28 cellular contexts compared by ENCODE assay signal in the genomic region with DNA sequence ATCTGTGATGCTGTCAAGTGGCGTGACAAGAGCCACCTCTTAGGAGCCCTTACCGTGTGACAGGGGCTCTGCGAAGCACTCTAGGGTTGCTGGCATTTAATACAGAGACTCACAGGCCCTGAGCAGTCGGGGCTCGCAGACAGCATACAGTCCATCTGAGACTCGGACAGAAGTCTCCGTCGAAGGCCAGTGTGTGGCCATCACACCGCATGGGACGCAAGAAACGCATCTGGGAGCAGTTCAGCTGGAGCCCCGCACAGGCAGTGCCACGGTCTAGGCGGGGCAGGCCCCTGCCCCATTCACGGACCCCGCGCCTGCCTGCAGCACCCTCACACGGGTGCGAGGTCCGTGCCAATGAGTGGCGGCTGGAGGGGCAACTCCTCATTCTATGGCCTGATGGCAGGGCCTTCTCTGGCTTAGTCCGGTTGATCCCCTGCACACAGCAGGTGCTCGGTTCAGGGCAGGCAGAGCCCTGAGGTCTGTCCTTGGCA.
"Had no signal": no experiment of that assay in that cellular context is flagged by ENCODE, and none has a peak within 500 bp of the region (broad histone marks: within the 10 kb centered on the region; RNA-seq: fewer than 3 reads in every experiment).

No MANE protein-coding gene starts in this region.

- DNase-seq: activated CD4-positive, alpha-beta memory T cell treated with anti-CD3 and anti-CD28 coated beads for 36 hours; activated CD4-positive, alpha-beta T cell treated with anti-CD3 and anti-CD28 coated beads for 1 hour; activated CD4-positive, alpha-beta T cell treated with anti-CD3 and anti-CD28 coated beads for 48 hours; activated CD8-positive, alpha-beta memory T cell treated with anti-CD3 and anti-CD28 coated beads, Interleukin-2, amount 10 ng/mL, durations not matched to agents 7 days and 5 days; activated CD8-positive, alpha-beta memory T cell treated with anti-CD3 and anti-CD28 coated beads, Interleukin-2, amount 50 U/mL, for 4 hours; activated CD8-positive, alpha-beta T cell treated with anti-CD3 and anti-CD28 coated beads, Interleukin-2, amount 10 ng/mL, durations not matched to agents 7 days and 5 days; activated effector memory CD4-positive, alpha-beta T cell treated with anti-CD3 and anti-CD28 coated beads, Interleukin-2, amount 50 U/mL, for 16 hours; activated naive CD4-positive, alpha-beta T cell treated with anti-CD3 and anti-CD28 coated beads for 36 hours; activated naive CD8-positive, alpha-beta T cell treated with anti-CD3 and anti-CD28 coated beads for 36 hours; activated naive CD8-positive, alpha-beta T cell treated with anti-CD3 and anti-CD28 coated beads, Interleukin-2, amount 50 U/mL, for 24 hours; activated T-cell treated with anti-CD3 and anti-CD28 coated beads, Interleukin-2, amount 50 U/mL, for 1 hour; activated T-cell treated with anti-CD3 and anti-CD28 coated beads, Interleukin-2, amount 50 U/mL, for 48 hours; adrenal gland; amygdala; aorta; body of pancreas; caudate nucleus; cortex of kidney; dermis blood vessel endothelial cell; effector CD4-positive, alpha-beta T cell; effector memory CD8-positive, alpha-beta T cell; erythroblast; foreskin keratinocyte; T-helper 2 cell had no signal

- H3K4me3 ChIP-seq: adrenal gland, body of pancreas, esophagus muscularis mucosa had no signal

- H3K27ac ChIP-seq: adrenal gland, body of pancreas, esophagus muscularis mucosa, foreskin keratinocyte had no signal

- H3K27me3 ChIP-seq: adrenal gland, body of pancreas, esophagus muscularis mucosa, foreskin keratinocyte had no signal

- H3K27ac Mint-ChIP-seq: activated CD4-positive, alpha-beta memory T cell treated with anti-CD3 and anti-CD28 coated beads for 36 hours; activated CD8-positive, alpha-beta memory T cell treated with anti-CD3 and anti-CD28 coated beads, Interleukin-2, amount 10 ng/mL, durations not matched to agents 7 days and 5 days; activated CD8-positive, alpha-beta T cell treated with anti-CD3 and anti-CD28 coated beads, Interleukin-2, amount 10 ng/mL, durations not matched to agents 7 days and 5 days; activated naive CD4-positive, alpha-beta T cell treated with anti-CD3 and anti-CD28 coated beads for 36 hours; activated naive CD4-positive, alpha-beta T cell treated with anti-CD3 and anti-CD28 coated beads, Interleukin-2, amount 50 U/mL, for 24 hours; activated naive CD8-positive, alpha-beta T cell treated with anti-CD3 and anti-CD28 coated beads for 36 hours; activated naive CD8-positive, alpha-beta T cell treated with anti-CD3 and anti-CD28 coated beads, Interleukin-2, amount 50 U/mL, for 24 hours; activated T-helper 1 cell treated with anti-CD3 and anti-CD28 coated beads, Interleukin-12 subunit alpha, Interleukin-12 subunit beta, Interleukin-2, Interleukin-4 antibody, amounts not matched to agents 30 ng/mL and 10 ng/mL and 1 ng/mL, durations not matched to agents 14 hours and 24 hours and 36 hours; activated T-helper 2 cell treated with anti-CD3 and anti-CD28 coated beads, Interferon-gamma antibody, Interleukin-2, Interleukin-4, amounts not matched to agents 10 μg/mL and 5 μg/mL and 100 μg/mL, durations not matched to agents 14 hours and 24 hours and 36 hours; effector memory CD8-positive, alpha-beta T cell had no signal

- H3K4me1 ChIP-seq: adrenal gland, body of pancreas, esophagus muscularis mucosa, foreskin keratinocyte had no signal

- ATAC-seq: activated CD8-positive, alpha-beta memory T cell treated with anti-CD3 and anti-CD28 coated beads, Interleukin-2, amount 10 ng/mL, durations not matched to agents 7 days and 5 days; activated CD8-positive, alpha-beta T cell treated with anti-CD3 and anti-CD28 coated beads, Interleukin-2, amount 10 ng/mL, durations not matched to agents 7 days and 5 days; activated naive CD8-positive, alpha-beta T cell treated with anti-CD3 and anti-CD28 coated beads, Interleukin-2, amount 50 U/mL, for 24 hours; body of pancreas; effector memory CD8-positive, alpha-beta T cell; foreskin keratinocyte had no signal

- H3K4me1 Mint-ChIP-seq: activated CD8-positive, alpha-beta memory T cell treated with anti-CD3 and anti-CD28 coated beads, Interleukin-2, amount 10 ng/mL, durations not matched to agents 7 days and 5 days; activated naive CD4-positive, alpha-beta T cell treated with anti-CD3 and anti-CD28 coated beads, Interleukin-2, amount 50 U/mL, for 24 hours; activated naive CD8-positive, alpha-beta T cell treated with anti-CD3 and anti-CD28 coated beads for 36 hours; activated naive CD8-positive, alpha-beta T cell treated with anti-CD3 and anti-CD28 coated beads, Interleukin-2, amount 50 U/mL, for 24 hours had no signal

- H3K36me3 Mint-ChIP-seq: activated CD8-positive, alpha-beta memory T cell treated with anti-CD3 and anti-CD28 coated beads, Interleukin-2, amount 10 ng/mL, durations not matched to agents 7 days and 5 days had no signal

- H3K9me3 ChIP-seq: adrenal gland, body of pancreas, esophagus muscularis mucosa had no signal

- H3K27me3 Mint-ChIP-seq: activated CD4-positive, alpha-beta memory T cell treated with anti-CD3 and anti-CD28 coated beads for 36 hours; activated CD8-positive, alpha-beta memory T cell treated with anti-CD3 and anti-CD28 coated beads, Interleukin-2, amount 10 ng/mL, durations not matched to agents 7 days and 5 days; activated naive CD4-positive, alpha-beta T cell treated with anti-CD3 and anti-CD28 coated beads, Interleukin-2, amount 50 U/mL, for 24 hours; activated naive CD8-positive, alpha-beta T cell treated with anti-CD3 and anti-CD28 coated beads for 36 hours; activated naive CD8-positive, alpha-beta T cell treated with anti-CD3 and anti-CD28 coated beads, Interleukin-2, amount 50 U/mL, for 24 hours; effector memory CD8-positive, alpha-beta T cell had no signal

- H3K9me3 Mint-ChIP-seq: activated CD4-positive, alpha-beta memory T cell treated with anti-CD3 and anti-CD28 coated beads for 36 hours; activated naive CD4-positive, alpha-beta T cell treated with anti-CD3 and anti-CD28 coated beads for 36 hours; activated naive CD4-positive, alpha-beta T cell treated with anti-CD3 and anti-CD28 coated beads, Interleukin-2, amount 50 U/mL, for 24 hours; activated naive CD8-positive, alpha-beta T cell treated with anti-CD3 and anti-CD28 coated beads for 36 hours; activated naive CD8-positive, alpha-beta T cell treated with anti-CD3 and anti-CD28 coated beads, Interleukin-2, amount 50 U/mL, for 24 hours; activated T-helper 1 cell treated with anti-CD3 and anti-CD28 coated beads, Interleukin-12 subunit alpha, Interleukin-12 subunit beta, Interleukin-2, Interleukin-4 antibody, amounts not matched to agents 30 ng/mL and 10 ng/mL and 1 ng/mL, durations not matched to agents 14 hours and 24 hours and 36 hours; activated T-helper 2 cell treated with anti-CD3 and anti-CD28 coated beads, Interferon-gamma antibody, Interleukin-2, Interleukin-4, amounts not matched to agents 10 μg/mL and 5 μg/mL and 100 μg/mL, durations not matched to agents 14 hours and 24 hours and 36 hours; effector memory CD8-positive, alpha-beta T cell had no signal

- H3K4me3 Mint-ChIP-seq: activated CD4-positive, alpha-beta memory T cell treated with anti-CD3 and anti-CD28 coated beads for 36 hours; activated CD8-positive, alpha-beta memory T cell treated with anti-CD3 and anti-CD28 coated beads, Interleukin-2, amount 10 ng/mL, durations not matched to agents 7 days and 5 days; activated CD8-positive, alpha-beta T cell treated with anti-CD3 and anti-CD28 coated beads, Interleukin-2, amount 10 ng/mL, durations not matched to agents 7 days and 5 days; activated naive CD4-positive, alpha-beta T cell treated with anti-CD3 and anti-CD28 coated beads for 36 hours; activated naive CD4-positive, alpha-beta T cell treated with anti-CD3 and anti-CD28 coated beads, Interleukin-2, amount 50 U/mL, for 24 hours; activated naive CD8-positive, alpha-beta T cell treated with anti-CD3 and anti-CD28 coated beads for 36 hours; activated naive CD8-positive, alpha-beta T cell treated with anti-CD3 and anti-CD28 coated beads, Interleukin-2, amount 50 U/mL, for 24 hours; activated T-helper 1 cell treated with anti-CD3 and anti-CD28 coated beads, Interleukin-12 subunit alpha, Interleukin-12 subunit beta, Interleukin-2, Interleukin-4 antibody, amounts not matched to agents 30 ng/mL and 10 ng/mL and 1 ng/mL, durations not matched to agents 14 hours and 24 hours and 36 hours; effector memory CD8-positive, alpha-beta T cell had no signal
